ENCODE assay signal across 20 cellular contexts in the genomic region with DNA sequence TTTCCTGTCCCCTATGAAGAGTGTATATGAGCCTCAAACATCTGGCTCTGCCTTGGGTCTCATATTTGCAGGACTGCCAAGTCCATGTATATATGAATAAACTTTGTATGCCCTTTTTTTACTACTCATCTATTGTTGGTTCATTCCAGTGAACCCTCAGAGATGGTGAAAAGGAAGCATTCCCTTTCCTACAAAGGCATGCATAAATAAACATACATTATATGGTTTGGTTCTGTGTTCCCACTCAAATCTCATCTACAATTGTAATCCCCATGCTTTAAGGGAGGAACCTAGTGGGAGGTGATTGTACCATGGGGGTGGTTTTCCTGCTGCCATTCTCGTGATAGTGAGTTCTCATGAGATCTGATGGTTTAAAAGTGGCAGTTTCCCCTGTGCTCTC.
DNase-seq lines count a peak whose midpoint lies in the region; TF ChIP-seq lines count a peak whose summit lies in the region.
"Had no signal": no experiment of that assay in that cellular context is flagged by ENCODE, and none has a peak within 500 bp of the region (broad histone marks: within the 10 kb centered on the region; RNA-seq: fewer than 3 reads in every experiment).

No MANE protein-coding gene starts in this region.

- TF ChIP-seq CTCF in AG04449 (IDR thresholded peaks at IDR 0.05; ENCODE audit: insufficient read depth, low read length, missing control alignments), result no peak
- TF ChIP-seq CTCF in HFFc6 (IDR thresholded peaks at IDR 0.05), result no peak
- TF ChIP-seq CTCF in choroid plexus epithelial cell (conservative IDR thresholded peaks at IDR 0.05; ENCODE audit: low read depth, low read length), result no peak
- TF ChIP-seq CTCF in neural crest cell (conservative IDR thresholded peaks at IDR 0.05), result no peak

- POLR2A ChIA-PET in AG04449 (lab: Yijun Ruan, JAX), result no interaction called here
- POLR2A ChIA-PET in activated CD4-positive, alpha-beta memory T cell treated with anti-CD3 and anti-CD28 coated beads for 36 hours (lab: Charles Lee), result no interaction called here

- no peaks in the 10 kb centered on the region for H3K36me3 Mint-ChIP-seq in HFFc6 (ENCODE audit: low read depth)
- no peaks in the 10 kb centered on the region for H3K36me3 Mint-ChIP-seq in neural crest cell (ENCODE audit: low read depth)
- no peaks in the 10 kb centered on the region for H3K36me3 Mint-ChIP-seq in activated CD4-positive, alpha-beta memory T cell treated with anti-CD3 and anti-CD28 coated beads for 36 hours

- H3K4me3 Mint-ChIP-seq in HFFc6 (no peak overlapping the region), neural crest cell (peak overlapping the region; percentile 3)
- H3K4me3 Mint-ChIP-seq in activated CD4-positive, alpha-beta memory T cell treated with anti-CD3 and anti-CD28 coated beads for 36 hours, result no peak overlapping the region
- H3K4me3 Mint-ChIP-seq: activated T-cell treated with anti-CD3 and anti-CD28 coated beads, Interleukin-2, amount 50 U/mL, for 72 hours; nephron had no signal

- CTCF ChIA-PET in AG04449 (lab: Yijun Ruan, JAX), result no interaction called here
- CTCF ChIA-PET in activated CD4-positive, alpha-beta memory T cell treated with anti-CD3 and anti-CD28 coated beads for 36 hours (lab: Charles Lee), result no interaction called here

- intact Hi-C loops in activated CD4-positive, alpha-beta memory T cell treated with anti-CD3 and anti-CD28 coated beads for 36 hours (cut with micrococcal nuclease), result no loop called here

- H3K27me3 Mint-ChIP-seq in HFFc6 (ENCODE audit: insufficient read depth) (no peaks in the 10 kb centered on the region), neural crest cell (ENCODE audit: low read depth) (no peaks in the 10 kb centered on the region)
- no peaks in the 10 kb centered on the region for H3K27me3 Mint-ChIP-seq in activated CD4-positive, alpha-beta memory T cell treated with anti-CD3 and anti-CD28 coated beads for 36 hours

- DNase-seq in AG04449 (ENCODE audit: low read depth, low spot score), result peak; percentile 12
- peak; percentile 8 for DNase-seq in HFFc6
- peak; percentile 7 for DNase-seq in choroid plexus epithelial cell (ENCODE audit: low read depth)
- no peak for DNase-seq in neural crest cell (ENCODE audit: low read depth, low spot score)
- no peak for DNase-seq in NCI-H1436 treated with DMSO at 0.1 percent for 48 hours (lab: John Stamatoyannopoulos, UW)
- DNase-seq in T-helper 2 cell, result no peak
- no peak for DNase-seq in nucleus accumbens (lab: John Stamatoyannopoulos, UW)
- DNase-seq in activated CD4-positive, alpha-beta memory T cell treated with anti-CD3 and anti-CD28 coated beads for 36 hours, result no peak
- DNase-seq: activated CD4-positive, alpha-beta T cell treated with anti-CD3 and anti-CD28 coated beads for 48 hours; activated naive CD4-positive, alpha-beta T cell treated with Interleukin-2 at 50 U/mL for 16 hours; activated T-cell treated with anti-CD3 and anti-CD28 coated beads, Interleukin-2, amount 50 U/mL, for 72 hours; foreskin melanocyte; left ventricle myocardium superior; NCI-H1092 treated with DMSO at 0.1 percent for 48 hours; NCI-H2029 treated with DMSO at 0.1 percent for 48 hours; NCI-H2227 treated with DMSO at 0.1 percent for 48 hours; upper lobe of left lung had no signal

- H3K4me3 ChIP-seq in AG04449 (ENCODE audit: low read depth, low read length) (no peak overlapping the region), choroid plexus epithelial cell (ENCODE audit: low read depth, low read length) (no peak overlapping the region)
- H3K4me3 ChIP-seq: BLaER1, SK-N-MC, upper lobe of left lung had no signal

- H3K9me3 Mint-ChIP-seq in HFFc6 (no peaks in the 10 kb centered on the region; the same call in 1 of the 2 replicates), neural crest cell (peaks cover 5% of the 10 kb centered on the region)
- H3K9me3 Mint-ChIP-seq in activated CD4-positive, alpha-beta memory T cell treated with anti-CD3 and anti-CD28 coated beads for 36 hours, result peaks cover 3% of the 10 kb centered on the region
- H3K9me3 Mint-ChIP-seq: nephron had no signal

- H3K4me1 Mint-ChIP-seq in HFFc6 (ENCODE audit: low read depth) (peaks cover 12% of the 10 kb centered on the region), neural crest cell (peaks cover 12% of the 10 kb centered on the region)
- no peaks in the 10 kb centered on the region for H3K4me1 Mint-ChIP-seq in activated CD4-positive, alpha-beta memory T cell treated with anti-CD3 and anti-CD28 coated beads for 36 hours (ENCODE audit: low read depth)
- H3K4me1 Mint-ChIP-seq: nephron had no signal

- H3K27ac Mint-ChIP-seq in HFFc6 (peak overlapping the region; percentile 38), neural crest cell (ENCODE audit: unreplicated experiment) (peak overlapping the region; percentile 46)
- no peak overlapping the region for H3K27ac Mint-ChIP-seq in activated CD4-positive, alpha-beta memory T cell treated with anti-CD3 and anti-CD28 coated beads for 36 hours
- H3K27ac Mint-ChIP-seq: activated T-cell treated with anti-CD3 and anti-CD28 coated beads, Interleukin-2, amount 50 U/mL, for 72 hours; nephron had no signal

Comparison
In these comparisons a context has a peak if more than half of its experiments do, and no peak if none do; other contexts are left out.
1. DNase-seq: peak in AG04449 (single experiment), HFFc6 (single experiment) and choroid plexus epithelial cell (single experiment); none in neural crest cell (single experiment), NCI-H1436 treated with DMSO at 0.1 percent for 48 hours (single experiment), T-helper 2 cell (0 of 5), nucleus accumbens (0 of 56) and activated CD4-positive, alpha-beta memory T cell treated with anti-CD3 and anti-CD28 coated beads for 36 hours (single experiment).